1 cellular context compared by ENCODE assay signal in genomic region chr2:148161909-148162308, GRCh38.
TF ChIP-seq lines count a peak whose summit lies in the region.

No MANE protein-coding gene starts in this region.

TF ChIP-seq in WTC11, 78 proteins besides CTCF, POLR2A, EP300 and RAD21 (continued from another document):
- TF ChIP-seq ZBTB43 (CRISPR knock-in tag; IDR thresholded peaks at IDR 0.05) (no peak), JUN (CRISPR knock-in tag; IDR thresholded peaks at IDR 0.05) (no peak), NR2C2 (CRISPR knock-in tag; IDR thresholded peaks at IDR 0.05) (no peak), ZNF423 (CRISPR knock-in tag; IDR thresholded peaks at IDR 0.05) (no peak), ZNF396 (CRISPR knock-in tag; IDR thresholded peaks at IDR 0.05; ENCODE audit: borderline replicate concordance) (no peak), TEAD4 (CRISPR knock-in tag; IDR thresholded peaks at IDR 0.05) (no peak), FOXP1 (CRISPR knock-in tag; IDR thresholded peaks at IDR 0.05; ENCODE audit: borderline replicate concordance) (no peak), ETV6 (CRISPR knock-in tag; IDR thresholded peaks at IDR 0.05) (no peak)
TF ChIP-seq in WTC11: peak in this region for 0.
